ENCODE assay signal across 8 cellular contexts in genomic region chr4:3291411-3291968, GRCh38. TPM values are rescaled to one million over a fixed set of nuclear protein-coding genes. Genes with fewer than 3 reads are reported as not detected.
A peak's percentile ranks its signal among the peaks of the same experiment; 100 is the strongest.
DNase-seq lines count a peak whose midpoint lies in the region; ATAC-seq, FAIRE-seq and TF ChIP-seq lines count a peak whose summit lies in the region.

No MANE protein-coding gene starts in this region.

- peaks cover 13% of the 10 kb centered on the region; the same call in 2 of the 3 replicates for H3K4me1 ChIP-seq in A549
- peaks cover 5 to 11% of the 10 kb centered on the region in 2 donors for H3K4me1 ChIP-seq in ascending aorta
- peaks cover 12% of the 10 kb centered on the region for H3K4me1 ChIP-seq in keratinocyte (ENCODE audit: control insufficient read depth, extremely low read depth, insufficient read depth, low read length)
- peaks cover 26% of the 10 kb centered on the region for H3K4me1 ChIP-seq in stomach smooth muscle (ENCODE audit: control insufficient read depth, insufficient read depth, low read length)

- peak overlapping the region; percentile 99 for H3K4me2 ChIP-seq in A549
- peak overlapping the region; percentile 93 for H3K4me2 ChIP-seq in keratinocyte (ENCODE audit: control insufficient read depth, extremely low read depth, insufficient read depth, low read depth, low read length)

- no peak for TF ChIP-seq RAD21 in A549 (conservative IDR thresholded peaks at IDR 0.05 in 1 of 2, IDR thresholded peaks at IDR 0.05 in 1 of 2)

- H4K20me1 ChIP-seq in keratinocyte (ENCODE audit: control insufficient read depth, extremely low read depth, insufficient read depth, low read length) = no peaks in the 10 kb centered on the region

- FAIRE-seq in A549 (lab: Jason Lieb, UNC) (no peak), keratinocyte (lab: Jason Lieb, UNC) (no peak)

- no peak for TF ChIP-seq EP300 in A549 (IDR thresholded peaks at IDR 0.05)

- TF ChIP-seq CTCF in A549 (IDR thresholded peaks at IDR 0.05) (no peak), HL-60 (IDR thresholded peaks at IDR 0.05; ENCODE audit: insufficient read depth, low read length) (no peak), ascending aorta (IDR thresholded peaks at IDR 0.05) (no peak), keratinocyte (optimal IDR thresholded peaks at IDR 0.05 in 1 of 3, IDR thresholded peaks at IDR 0.05 in 1 of 3, conservative IDR thresholded peaks at IDR 0.05 in 1 of 3; ENCODE audit: extremely low read depth in 1 of 3, insufficient read depth in 2 of 3, low read length in 3 of 3) (no peak)

- dilution Hi-C loops in keratinocyte (cut with MboI; ENCODE audit: extremely low pct_ligation_motif_present, low sequenced_read_pairs) = no loop called here

- H3K9ac ChIP-seq in keratinocyte (ENCODE audit: control insufficient read depth, extremely low read depth, insufficient read depth, low read length) (peak overlapping the region; percentile 72), stomach smooth muscle (ENCODE audit: low read length in 2 of 2) (peak overlapping the region; percentile 78 to 87)

- WGBS in A549 (ENCODE audit: missing lambda C conversion rate) = 84% methylated on average over 24 of the region's 24 CpGs

- no peaks in the 10 kb centered on the region for H3K9me3 ChIP-seq in A549
- no peaks in the 10 kb centered on the region for H3K9me3 ChIP-seq in ascending aorta
- H3K9me3 ChIP-seq in keratinocyte (ENCODE audit: control insufficient read depth, low read depth, low read length) = no peaks in the 10 kb centered on the region
- H3K9me3 ChIP-seq in stomach smooth muscle (ENCODE audit: control insufficient read depth in 2 of 2, low read length in 2 of 2) = no peaks in the 10 kb centered on the region

- H3K36me3 ChIP-seq in ascending aorta = no peaks in the 10 kb centered on the region
- H3K36me3 ChIP-seq in keratinocyte (ENCODE audit: control insufficient read depth in 2 of 2, extremely low read depth in 1 of 2, insufficient read depth in 2 of 2, low read length in 2 of 2) = no peaks in the 10 kb centered on the region
- H3K36me3 ChIP-seq in stomach smooth muscle (ENCODE audit: control insufficient read depth in 2 of 2, insufficient read depth in 2 of 2, low read length in 2 of 2) = no peaks in the 10 kb centered on the region

- ATAC-seq in A549 (no peak), GM19395 (IDR thresholded peaks at IDR 0.05; ENCODE audit: unreplicated experiment) (no peak), HG03378 (IDR thresholded peaks at IDR 0.05; ENCODE audit: unreplicated experiment) (no peak)
- no peak for ATAC-seq in activated CD4-positive, CD25-positive, alpha-beta regulatory T cell treated with anti-CD3 and anti-CD28 coated beads, Interleukin-2, amount 50 U/mL, for 24 hours

- H3K27me3 ChIP-seq in HL-60 (ENCODE audit: insufficient read depth, poor library complexity, severe bottlenecking) (peaks cover 7% of the 10 kb centered on the region), ascending aorta (peaks cover 12% of the 10 kb centered on the region), keratinocyte (ENCODE audit: control insufficient read depth, extremely low read depth, insufficient read depth, low read length) (peaks cover 27% of the 10 kb centered on the region), stomach smooth muscle (ENCODE audit: control insufficient read depth in 1 of 2, insufficient read depth in 2 of 2, low read length in 2 of 2) (peaks cover 2 to 3% of the 10 kb centered on the region in 2 donors)

- CTCF ChIA-PET in A549 (lab: Yijun Ruan, JAX) = interaction anchor here (1.1 kb wide), 1 partner anchor 58 kb away, joined by 3 read pairs; no protein-coding TSS in a partner anchor

- intact Hi-C loops in ascending aorta (cut with DNase I) = loop anchor here (5.0 to 10.0 kb wide), 6 partner anchors 191 to 1579 kb away; partner anchors contain the start of genes NELFA, NSD2, SLBP and TMEM128

- peak overlapping the region; percentile 91 for H2AFZ ChIP-seq in keratinocyte (ENCODE audit: control insufficient read depth, low read length)

- DNase-seq in A549 (ENCODE audit: low read depth in 1 of 2, low spot score in 1 of 2) (no peak), HL-60 (ENCODE audit: low read depth in 1 of 2, low spot score in 1 of 2) (no peak), ascending aorta (ENCODE audit: low spot score in 2 of 2) (peak in 1 of 2 donors; percentile 71), keratinocyte (ENCODE audit: low read depth, low spot score) (no peak)

- H3K4me3 ChIP-seq in A549 (peak overlapping the region; percentile 68), HL-60 (replicated peaks; ENCODE audit: insufficient read depth, low read length) (peak overlapping the region; percentile 89), ascending aorta (peak overlapping the region; percentile 76 to 96), keratinocyte (ENCODE audit: control insufficient read depth in 2 of 3, extremely low read depth in 1 of 3, insufficient read depth in 2 of 3, low read depth in 1 of 3, low read length in 3 of 3) (peak overlapping the region; percentile 58 to 78 (median 76)), stomach smooth muscle (ENCODE audit: low read length in 2 of 2) (peak overlapping the region; percentile 83 to 93)

- H3K79me2 ChIP-seq in keratinocyte (ENCODE audit: control insufficient read depth, insufficient read depth, low read length) = no peaks in the 10 kb centered on the region

- H3K9me1 ChIP-seq in keratinocyte (ENCODE audit: control insufficient read depth, extremely low read depth, insufficient read depth, low read length) = no peaks in the 10 kb centered on the region

- H3K27ac ChIP-seq in A549 (peak overlapping the region; percentile 82 to 97), HL-60 (replicated peaks) (no peak overlapping the region), ascending aorta (peak overlapping the region; percentile 90 to 98), keratinocyte (ENCODE audit: control insufficient read depth, insufficient read depth, low read length) (no peak overlapping the region), stomach smooth muscle (ENCODE audit: low read length) (peak overlapping the region; percentile 86)

- POLR2A ChIA-PET in A549 (lab: Yijun Ruan, JAX) = interaction anchor here (1.0 to 1.4 kb wide), 2 partner anchors 31 to 40 kb away, joined by 3 read pairs; no protein-coding TSS in a partner anchor

- no peak for TF ChIP-seq POLR2A in A549 (IDR thresholded peaks at IDR 0.05; ENCODE audit: low read length)

TF ChIP-seq in A549, 52 proteins besides CTCF, POLR2A, EP300 and RAD21 (continues in another document):
- TF ChIP-seq ZSCAN20 (CRISPR knock-in tag; IDR thresholded peaks at IDR 0.05) (no peak), PBX3 (IDR thresholded peaks at IDR 0.05) (no peak), HOXB13 (CRISPR knock-in tag; IDR thresholded peaks at IDR 0.05; ENCODE audit: low read depth) (no peak), PHF8 (IDR thresholded peaks at IDR 0.05; ENCODE audit: borderline replicate concordance, low read depth) (no peak), MYC (IDR thresholded peaks at IDR 0.05; ENCODE audit: borderline replicate concordance, low read length) (no peak), CHD2 (IDR thresholded peaks at IDR 0.05; ENCODE audit: low read length, partially characterized antibody) (no peak), HOXA7 (CRISPR knock-in tag; IDR thresholded peaks at IDR 0.05) (no peak), EHMT2 (IDR thresholded peaks at IDR 0.05; ENCODE audit: low read depth) (no peak), TP53 (CRISPR knock-in tag; IDR thresholded peaks at IDR 0.05) (no peak)

RNA-seq across cellular contexts. Expression of gene RGS12, which starts 1.3 kb away (rescaled TPM):
- polyA plus RNA-seq in A549 (2011; rRNA removed) (7.4 and 8.0 TPM in 2 replicates), A549 (2017; fragmentation: RNase III; extraction: RNeasy Plus Mini Kit Qiagen cat#74134 plus additional on column Dnase treatment) (8.1 to 9.6 TPM (median 8.9 TPM) in 3 replicates), keratinocyte (25.2 to 43.6 TPM (median 34.0 TPM) in 3 replicates)
- polyA plus RNA-seq in A549 (2012; cell fraction: cytosol; rRNA removed) = 8.5 and 10.2 TPM in 2 replicates
- polyA plus RNA-seq in A549 (2012; cell fraction: nucleus; rRNA removed) = 19.7 and 25.3 TPM in 2 replicates
- 7.0 and 12.3 TPM in 2 replicates for polyA minus RNA-seq in A549 (2011; rRNA and poly(A)+ RNA removed)
- total RNA-seq in ascending aorta = 26.3 TPM
- polyA plus RNA-seq in keratinocyte (2011; ENCODE audit: low read depth) = 30.3 TPM
- 16.7 and 31.8 TPM in 2 replicates for polyA plus RNA-seq in keratinocyte (2011; cell fraction: cytosol; rRNA removed)
- polyA plus RNA-seq in keratinocyte (2011; cell fraction: nucleus; rRNA removed) = 65.7 and 72.3 TPM in 2 replicates
- 52.5 and 56.8 TPM in 2 replicates for polyA plus RNA-seq in keratinocyte (2012; ENCODE audit: low replicate concordance)
- 28.3 to 64.5 TPM (median 33.2 TPM) in 3 replicates for polyA minus RNA-seq in keratinocyte
- polyA minus RNA-seq in keratinocyte (2011; cell fraction: cytosol; rRNA and poly(A)+ RNA removed) = 60.2 TPM
- 46.2 and 130 TPM in 2 replicates for polyA minus RNA-seq in keratinocyte (2011; cell fraction: nucleus; rRNA and poly(A)+ RNA removed)

RNA-seq across cellular contexts. Expression of gene MSANTD1, which starts 42.5 kb away (rescaled TPM):
- 0.08 and 0.09 TPM in 2 replicates for polyA plus RNA-seq in A549 (2011; rRNA removed)
- polyA plus RNA-seq in A549 (2012; cell fraction: cytosol; rRNA removed) = 0.09 and 0.17 TPM in 2 replicates
- polyA plus RNA-seq in A549 (2012; cell fraction: nucleus; rRNA removed) = 1.1 and 1.6 TPM in 2 replicates
- polyA plus RNA-seq in A549 (2017; fragmentation: RNase III; extraction: RNeasy Plus Mini Kit Qiagen cat#74134 plus additional on column Dnase treatment) = 0.12 to 0.21 TPM (median 0.17 TPM) in 3 replicates
- 0.12 and 0.34 TPM in 2 replicates for polyA minus RNA-seq in A549 (2011; rRNA and poly(A)+ RNA removed)
- not detected for total RNA-seq in ascending aorta
- polyA plus RNA-seq in keratinocyte = 0.05 to 0.13 TPM in 2 of 3 replicates, not detected in the other
- polyA plus RNA-seq in keratinocyte (2011; ENCODE audit: low read depth) = not detected
- polyA plus RNA-seq in keratinocyte (2011; cell fraction: cytosol; rRNA removed) = not detected in 2 replicates
- 0.70 and 1.1 TPM in 2 replicates for polyA plus RNA-seq in keratinocyte (2011; cell fraction: nucleus; rRNA removed)
- 0.06 and 0.21 TPM in 2 replicates for polyA plus RNA-seq in keratinocyte (2012; ENCODE audit: low replicate concordance)
- 0.30 to 0.93 TPM (median 0.33 TPM) in 3 replicates for polyA minus RNA-seq in keratinocyte
- not detected for polyA minus RNA-seq in keratinocyte (2011; cell fraction: cytosol; rRNA and poly(A)+ RNA removed)
- 1.6 and 4.0 TPM in 2 replicates for polyA minus RNA-seq in keratinocyte (2011; cell fraction: nucleus; rRNA and poly(A)+ RNA removed)

Comparison
In these comparisons a context has a peak if more than half of its experiments do, and no peak if none do; other contexts are left out.
1. H3K27ac ChIP-seq: peak in A549 (2 of 2), ascending aorta (2 of 2) and stomach smooth muscle (single experiment); none in HL-60 (single experiment) and keratinocyte (single experiment).
2. Peak in every context shown above with its lines, with median percentiles within 50 percentile points of each other: H3K4me3 ChIP-seq.